ENCODE assay signal across 9 cellular contexts in the genomic region with DNA sequence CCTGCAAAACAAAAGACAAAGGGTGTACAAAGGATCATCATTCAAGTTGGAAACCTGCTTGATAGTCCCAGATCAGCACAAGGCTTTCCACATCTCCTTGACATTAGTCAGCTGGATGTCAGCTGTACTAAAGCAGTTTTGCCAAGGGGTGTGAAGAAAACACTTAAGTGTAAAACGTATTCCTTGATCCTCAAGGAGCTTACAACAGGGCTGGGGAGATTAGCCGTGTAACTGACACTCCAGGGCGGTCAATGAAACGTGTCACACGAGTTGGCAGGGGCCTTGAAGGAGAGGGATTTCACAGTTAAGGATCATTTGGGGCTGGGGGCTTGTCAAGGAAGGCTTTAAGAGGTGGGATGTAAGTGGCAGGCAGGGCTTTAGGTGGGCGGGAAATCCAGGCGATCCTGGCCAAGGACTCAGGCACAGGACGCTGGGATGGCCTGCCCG. TPM values are rescaled to one million over a fixed set of nuclear protein-coding genes. Genes with fewer than 3 reads are reported as not detected.
DNase-seq lines count a peak whose midpoint lies in the region; ATAC-seq and TF ChIP-seq lines count a peak whose summit lies in the region.
"Had no signal": no experiment of that assay in that cellular context is flagged by ENCODE, and none has a peak within 500 bp of the region (broad histone marks: within the 10 kb centered on the region; RNA-seq: fewer than 3 reads in every experiment).

No MANE protein-coding gene starts in this region.

- peaks cover 14 to 24% of the 10 kb centered on the region in 2 donors for H3K4me1 Mint-ChIP-seq in immature natural killer cell

- 4 to 14% (median 8%) methylated on average over 7 to 9 of the region's 9 CpGs for WGBS in stomach, 5 donors

- H3K4me1 ChIP-seq in adipocyte (ENCODE audit: control insufficient read depth, insufficient read depth, low read length) (peaks cover 7% of the 10 kb centered on the region), stomach (peaks cover 0 to 26% (median 10%) of the 10 kb centered on the region in 4 donors)

- peak overlapping the region; percentile 96 for H3K9ac ChIP-seq in adipocyte (ENCODE audit: low read length)

- H3K4me3 ChIP-seq in adipocyte (ENCODE audit: low read length) (peak overlapping the region; percentile 93), stomach (peak overlapping the region; percentile 68 to 94 (median 72))
- H3K4me3 ChIP-seq: GM12878 had no signal

- intact Hi-C loops in Right ventricle myocardium inferior (cut with DNase I) (no loop called here), cardiac septum (cut with DNase I) (no loop called here), stomach (cut with DNase I; ENCODE audit: low total_unique reads) (no loop called here)

- H3K27me3 ChIP-seq in adipocyte (replicated peaks; ENCODE audit: control insufficient read depth, insufficient read depth, low read length) (no peaks in the 10 kb centered on the region), stomach (no peaks in the 10 kb centered on the region)

- H3K27ac Mint-ChIP-seq in immature natural killer cell = no peak overlapping the region

- peaks cover 5 to 7% (median 6%) of the 10 kb centered on the region in 3 donors for H3K27me3 Mint-ChIP-seq in immature natural killer cell (ENCODE audit: low read depth in 3 of 3)

- H3K36me3 ChIP-seq in adipocyte (ENCODE audit: control insufficient read depth, insufficient read depth, low read length, severe bottlenecking) = no peaks in the 10 kb centered on the region
- no peaks in the 10 kb centered on the region for H3K36me3 ChIP-seq in stomach

- H3K27ac ChIP-seq in stomach = peak overlapping the region; percentile 41 to 86 (median 82)

- H3K9me3 ChIP-seq in adipocyte (ENCODE audit: control insufficient read depth, low read length) = no peaks in the 10 kb centered on the region
- no peaks in the 10 kb centered on the region for H3K9me3 ChIP-seq in stomach

- ATAC-seq in Right ventricle myocardium inferior (peak; percentile 58), GM21526 (IDR thresholded peaks at IDR 0.05; ENCODE audit: low FRiP score, unreplicated experiment) (no peak)

- TF ChIP-seq EP300 in stomach (IDR thresholded peaks at IDR 0.05) = no peak

- no peaks in the 10 kb centered on the region for H3K9me3 Mint-ChIP-seq in immature natural killer cell

- peak overlapping the region; percentile 85 to 90 (median 87) for H3K4me3 Mint-ChIP-seq in immature natural killer cell

- DNase-seq in Right ventricle myocardium inferior (ENCODE audit: missing footprints) (no peak), cardiac septum (ENCODE audit: low spot score) (no peak), adipocyte (ENCODE audit: low read depth) (peak; percentile 44), immature natural killer cell (no peak), stomach (no peak), mesenteric fat pad (ENCODE audit: low spot score) (no peak), NOMO-1 (lab: John Stamatoyannopoulos, UW; ENCODE audit: unreplicated experiment in 2 of 2) (no peak)

- no peak for TF ChIP-seq CTCF in stomach (IDR thresholded peaks at IDR 0.05)

- no peak for TF ChIP-seq POLR2A in stomach (IDR thresholded peaks at IDR 0.05)

- H3K36me3 Mint-ChIP-seq in immature natural killer cell = no peaks in the 10 kb centered on the region

RNA-seq across cellular contexts. Expression of a gene that starts 0.4 kb away (rescaled TPM):
- total RNA-seq in Right ventricle myocardium inferior (3.8 TPM), cardiac septum (3.1 TPM), stomach (10 to 100 TPM in 1 of 5 donors, 1 to 10 TPM in 3, under 1 TPM in 1; 0.58 to 28.5 (median 4.9) TPM), mesenteric fat pad (7.1 TPM)
- polyA plus RNA-seq in immature natural killer cell (under 1 TPM in 2 of 3 donors, not detected in 1; 0.08 to 0.12 TPM), stomach (1 to 10 TPM; 1.8 to 2.0 (median 2.0) TPM)
